In the genomic region with DNA sequence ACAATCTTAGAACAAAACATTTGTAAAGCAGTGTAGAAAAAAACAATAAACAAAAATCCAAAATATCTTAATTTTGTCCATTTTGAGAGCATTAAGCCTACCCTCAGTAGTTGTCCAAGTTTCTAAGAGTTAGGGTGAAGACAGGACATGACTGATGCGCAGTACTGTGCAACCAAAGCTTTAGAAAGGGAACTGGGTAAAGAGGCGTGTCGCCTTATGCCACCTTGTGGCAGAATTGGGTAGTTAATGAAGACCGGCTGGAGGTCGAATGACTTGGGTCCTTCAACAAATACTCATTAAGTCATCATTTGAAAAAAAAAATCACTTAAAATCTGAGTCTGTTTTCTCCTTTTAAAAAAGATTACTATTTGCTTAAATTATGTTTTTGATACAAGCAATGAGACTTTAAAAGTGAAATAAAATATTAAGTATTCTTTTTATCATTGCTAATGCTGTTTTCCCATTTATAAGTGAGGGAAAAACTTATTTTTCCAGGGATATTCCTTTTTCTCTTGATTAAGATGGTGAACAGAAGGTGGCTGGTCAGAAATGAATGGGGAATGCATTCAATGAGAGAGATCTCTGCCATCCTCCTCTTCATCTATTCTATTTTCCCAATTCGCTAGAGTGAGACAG, we compare ENCODE assay signal across 8 cellular contexts. TPM values are rescaled to one million over a fixed set of nuclear protein-coding genes. Genes with fewer than 3 reads are reported as not detected.
DNase-seq lines count a peak whose midpoint lies in the region; ATAC-seq and TF ChIP-seq lines count a peak whose summit lies in the region.

No MANE protein-coding gene starts in this region.

- H3K4me3 Mint-ChIP-seq in activated T-cell treated with anti-CD3 and anti-CD28 coated beads, Interleukin-2, amount 50 U/mL, for 4 hours: no peak overlapping the region

- H3K27me3 Mint-ChIP-seq in activated T-cell treated with anti-CD3 and anti-CD28 coated beads, Interleukin-2, amount 50 U/mL, for 4 hours (ENCODE audit: low read depth): no peaks in the 10 kb centered on the region

- WGBS in thyroid gland, 2 donors: 19% methylated on average over 6 of the region's 6 CpGs

- H3K9me3 Mint-ChIP-seq in activated T-cell treated with anti-CD3 and anti-CD28 coated beads, Interleukin-2, amount 50 U/mL, for 4 hours: no peaks in the 10 kb centered on the region

- H3K27ac ChIP-seq in KMS-11: no peak overlapping the region
- no peak overlapping the region for H3K27ac ChIP-seq in Peyer's patch
- no peak overlapping the region for H3K27ac ChIP-seq in thyroid gland

- TF ChIP-seq POLR2A in Peyer's patch (IDR thresholded peaks at IDR 0.05): no peak
- TF ChIP-seq POLR2A in thyroid gland (IDR thresholded peaks at IDR 0.05): no peak

- H3K36me3 ChIP-seq in KMS-11 (ENCODE audit: insufficient read depth) (no peaks in the 10 kb centered on the region), Peyer's patch (no peaks in the 10 kb centered on the region), thyroid gland (no peaks in the 10 kb centered on the region)

- no peaks in the 10 kb centered on the region for H3K9me3 ChIP-seq in Peyer's patch
- H3K9me3 ChIP-seq in thyroid gland: no peaks in the 10 kb centered on the region

- no peaks in the 10 kb centered on the region for H3K27me3 ChIP-seq in KMS-11 (ENCODE audit: insufficient read depth, low read depth)
- no peaks in the 10 kb centered on the region for H3K27me3 ChIP-seq in Peyer's patch
- no peaks in the 10 kb centered on the region for H3K27me3 ChIP-seq in thyroid gland

- no peak overlapping the region for H3K4me2 ChIP-seq in KMS-11

- H3K4me1 ChIP-seq in KMS-11 (ENCODE audit: low read depth, poor library complexity, severe bottlenecking) (no peaks in the 10 kb centered on the region), Peyer's patch (peaks cover 0 to 12% (median 0%) of the 10 kb centered on the region in 4 donors), thyroid gland (peaks cover 0 to 12% of the 10 kb centered on the region in 2 donors)

- DNase-seq in Daoy (ENCODE audit: low read depth): peak; percentile 77
- peak; percentile 55 to 90 (median 61) for DNase-seq in Peyer's patch
- DNase-seq in activated T-cell treated with anti-CD3 and anti-CD28 coated beads, Interleukin-2, amount 50 U/mL, for 4 hours: peak; percentile 58
- DNase-seq in fibroblast of peridontal ligament (ENCODE audit: extremely low read depth): peak; percentile 86
- peak; percentile 7 for DNase-seq in occipital lobe (lab: John Stamatoyannopoulos, UW)
- peak; percentile 58 to 62 for DNase-seq in thyroid gland

- H3K4me3 ChIP-seq in KMS-11 (IDR thresholded peaks at IDR 0.05; ENCODE audit: insufficient read depth, low read depth, low read length) (no peak overlapping the region), Peyer's patch (no peak overlapping the region), thyroid gland (replicated peaks in 1 of 3) (no peak overlapping the region)

- H4K20me1 ChIP-seq in KMS-11 (ENCODE audit: insufficient read depth): no peaks in the 10 kb centered on the region

- peak; percentile 38 for ATAC-seq in GM21723 (IDR thresholded peaks at IDR 0.05; ENCODE audit: unreplicated experiment)
- peak in 1 of 2 donors; percentile 12 for ATAC-seq in activated T-cell treated with anti-CD3 and anti-CD28 coated beads, Interleukin-2, amount 50 U/mL, for 4 hours

- intact Hi-C loops in thyroid gland (cut with DNase I): no loop called here

- no peaks in the 10 kb centered on the region for H3K36me3 Mint-ChIP-seq in activated T-cell treated with anti-CD3 and anti-CD28 coated beads, Interleukin-2, amount 50 U/mL, for 4 hours (ENCODE audit: insufficient read depth)

- no peak overlapping the region for H3K9ac ChIP-seq in KMS-11

- H3K79me2 ChIP-seq in KMS-11 (ENCODE audit: insufficient read depth, low read depth): peaks cover 13% of the 10 kb centered on the region; the same call in 1 of the 2 replicates

- no peak overlapping the region for H2AFZ ChIP-seq in KMS-11 (ENCODE audit: low read depth)

- TF ChIP-seq CTCF in KMS-11 (conservative IDR thresholded peaks at IDR 0.05; ENCODE audit: low read depth, low read length): peak; percentile 87
- peak; percentile 60 to 90 (median 85) for TF ChIP-seq CTCF in Peyer's patch (IDR thresholded peaks at IDR 0.05)
- peak; percentile 59 to 80 (median 72) for TF ChIP-seq CTCF in thyroid gland (IDR thresholded peaks at IDR 0.05)

- peaks cover 15% of the 10 kb centered on the region for H3K4me1 Mint-ChIP-seq in activated T-cell treated with anti-CD3 and anti-CD28 coated beads, Interleukin-2, amount 50 U/mL, for 4 hours (ENCODE audit: low read depth)

RNA-seq across cellular contexts. Expression of a gene that starts 3.5 kb away (rescaled TPM):
- 57.2 and 65.3 TPM in 2 replicates for total RNA-seq in Daoy (2014; rRNA removed; shearing (Covaris generic))
- total RNA-seq in Peyer's patch: 10 to 100 TPM; 14.1 to 35.5 (median 16.1) TPM
- 10 to 100 TPM; 36.8 to 41.0 (median 37.1) TPM for total RNA-seq in activated T-cell treated with anti-CD3 and anti-CD28 coated beads, Interleukin-2, amount 50 U/mL, for 4 hours
- 33.7 TPM for total RNA-seq in occipital lobe
- total RNA-seq in thyroid gland: 10 to 100 TPM; 26.1 to 31.5 (median 26.7) TPM

Comparison
In these comparisons a context has a peak if more than half of its experiments do, and no peak if none do; other contexts are left out.
1. DNase-seq: peak in every context shown above with its lines; median percentile 86 in fibroblast of peridontal ligament; 77 in Daoy; 61 in Peyer's patch; 60 in thyroid gland; 58 in activated T-cell treated with anti-CD3 and anti-CD28 coated beads, Interleukin-2, amount 50 U/mL, for 4 hours; 7 in occipital lobe.